Comparison of ENCODE assay signal across 30 cellular contexts in the genomic region with DNA sequence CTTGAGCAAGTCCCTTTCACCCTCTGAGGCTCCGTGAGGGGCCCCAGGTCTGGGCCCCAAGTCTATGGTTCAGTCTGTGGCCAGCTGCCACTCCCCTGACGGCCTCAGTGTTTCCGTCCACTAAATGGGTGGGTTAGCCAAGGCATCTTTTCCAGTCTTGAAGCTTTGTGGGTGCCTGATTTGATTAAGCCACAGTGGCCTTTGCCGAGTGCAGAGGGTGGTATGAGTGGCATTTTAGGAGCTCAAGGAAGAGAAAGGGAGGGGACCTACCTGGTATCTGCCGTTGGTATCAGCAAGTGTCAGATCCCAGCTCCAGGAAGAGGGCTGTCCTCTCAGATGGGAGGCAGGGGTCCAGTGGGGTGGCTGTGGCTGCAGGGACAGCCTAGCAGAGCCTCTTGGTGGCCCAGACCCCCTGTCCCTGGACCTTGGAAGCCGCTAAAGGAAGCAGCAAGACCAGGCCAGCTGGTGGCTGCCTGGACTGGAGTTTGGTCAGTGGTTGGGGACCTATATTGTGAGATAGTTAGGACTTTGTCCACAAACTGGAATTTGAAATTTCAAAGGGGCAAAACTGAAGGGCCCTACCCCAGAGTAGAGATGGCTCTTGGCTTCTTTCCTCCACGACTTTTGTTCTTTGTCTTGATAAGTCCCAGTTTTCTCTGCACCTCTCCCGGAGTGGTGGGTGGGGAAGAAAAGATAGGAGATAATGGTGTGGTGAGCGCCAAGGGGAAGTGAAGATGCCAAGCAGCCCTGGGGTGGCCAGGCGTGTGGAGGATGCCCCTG. TPM values are rescaled to one million over a fixed set of nuclear protein-coding genes. Genes with fewer than 3 reads are reported as not detected.
"Had no signal": no experiment of that assay in that cellular context is flagged by ENCODE, and none has a peak within 500 bp of the region (broad histone marks: within the 10 kb centered on the region; RNA-seq: fewer than 3 reads in every experiment).

No MANE protein-coding gene starts in this region.

- H3K9me3 ChIP-seq: heart right ventricle, spleen, tibial artery had no signal

- H3K27ac ChIP-seq: heart right ventricle, spleen, tibial artery had no signal

- H3K4me1 Mint-ChIP-seq: activated CD4-positive, alpha-beta T cell treated with anti-CD3 and anti-CD28 coated beads, Interleukin-2, amount 10 ng/mL, durations not matched to agents 24 days and 14 days; activated CD8-positive, alpha-beta memory T cell treated with anti-CD3 and anti-CD28 coated beads, Interleukin-2, amount 10 ng/mL, durations not matched to agents 7 days and 5 days; activated naive CD8-positive, alpha-beta T cell treated with anti-CD3 and anti-CD28 coated beads, Interleukin-2, amount 50 U/mL, for 24 hours; naive B cell had no signal

- H3K4me3 ChIP-seq: heart right ventricle, lung, spleen, tibial artery had no signal

- H3K27ac Mint-ChIP-seq: activated CD4-positive, alpha-beta T cell treated with anti-CD3 and anti-CD28 coated beads, Interleukin-2, amount 10 ng/mL, durations not matched to agents 24 days and 14 days; activated CD8-positive, alpha-beta memory T cell treated with anti-CD3 and anti-CD28 coated beads, Interleukin-2, amount 10 ng/mL, durations not matched to agents 7 days and 5 days; activated CD8-positive, alpha-beta T cell treated with anti-CD3 and anti-CD28 coated beads for 36 hours; activated naive CD8-positive, alpha-beta T cell treated with anti-CD3 and anti-CD28 coated beads, Interleukin-2, amount 50 U/mL, for 24 hours; stimulated activated naive CD8-positive, alpha-beta T cell treated with anti-CD3 and anti-CD28 coated beads, Interleukin-15, Interleukin-2, amounts not matched to agents 100 ng/mL and 50 ng/mL, for 24 hours; T-helper 1 cell treated with Interleukin-12 subunit alpha and Interleukin-12 subunit beta and Interleukin-4 antibody, amounts not matched to agents 30 μg/mL and 1 μg/mL, for 36 hours had no signal

- H3K36me3 ChIP-seq: heart right ventricle, spleen, tibial artery had no signal

- H3K9me3 Mint-ChIP-seq: activated CD4-positive, alpha-beta T cell treated with anti-CD3 and anti-CD28 coated beads, Interleukin-2, amount 10 ng/mL, durations not matched to agents 24 days and 14 days; activated CD8-positive, alpha-beta T cell treated with anti-CD3 and anti-CD28 coated beads for 36 hours; activated naive CD8-positive, alpha-beta T cell treated with anti-CD3 and anti-CD28 coated beads, Interleukin-2, amount 50 U/mL, for 24 hours; naive B cell; stimulated activated naive CD8-positive, alpha-beta T cell treated with anti-CD3 and anti-CD28 coated beads, Interleukin-15, Interleukin-2, amounts not matched to agents 100 ng/mL and 50 ng/mL, for 24 hours; T-helper 1 cell treated with Interleukin-12 subunit alpha and Interleukin-12 subunit beta and Interleukin-4 antibody, amounts not matched to agents 30 μg/mL and 1 μg/mL, for 36 hours had no signal

- H3K4me1 ChIP-seq: heart right ventricle, spleen, tibial artery had no signal

- H3K36me3 Mint-ChIP-seq: activated CD8-positive, alpha-beta memory T cell treated with anti-CD3 and anti-CD28 coated beads, Interleukin-2, amount 10 ng/mL, durations not matched to agents 7 days and 5 days; naive B cell had no signal

- ATAC-seq: activated CD8-positive, alpha-beta memory T cell treated with anti-CD3 and anti-CD28 coated beads, Interleukin-2, amount 10 ng/mL, durations not matched to agents 7 days and 5 days; activated CD8-positive, alpha-beta T cell treated with anti-CD3 and anti-CD28 coated beads for 36 hours; activated naive CD8-positive, alpha-beta T cell treated with anti-CD3 and anti-CD28 coated beads, Interleukin-2, amount 50 U/mL, for 24 hours had no signal

- H3K27me3 Mint-ChIP-seq: activated CD8-positive, alpha-beta T cell treated with anti-CD3 and anti-CD28 coated beads for 36 hours; stimulated activated naive CD8-positive, alpha-beta T cell treated with anti-CD3 and anti-CD28 coated beads, Interleukin-15, Interleukin-2, amounts not matched to agents 100 ng/mL and 50 ng/mL, for 24 hours had no signal

- H3K4me3 Mint-ChIP-seq: activated CD4-positive, alpha-beta T cell treated with anti-CD3 and anti-CD28 coated beads, Interleukin-2, amount 10 ng/mL, durations not matched to agents 24 days and 14 days; activated CD8-positive, alpha-beta memory T cell treated with anti-CD3 and anti-CD28 coated beads, Interleukin-2, amount 10 ng/mL, durations not matched to agents 7 days and 5 days; activated CD8-positive, alpha-beta T cell treated with anti-CD3 and anti-CD28 coated beads for 36 hours; activated naive CD8-positive, alpha-beta T cell treated with anti-CD3 and anti-CD28 coated beads, Interleukin-2, amount 50 U/mL, for 24 hours; naive B cell; stimulated activated naive CD8-positive, alpha-beta T cell treated with anti-CD3 and anti-CD28 coated beads, Interleukin-15, Interleukin-2, amounts not matched to agents 100 ng/mL and 50 ng/mL, for 24 hours; T-helper 1 cell treated with Interleukin-12 subunit alpha and Interleukin-12 subunit beta and Interleukin-4 antibody, amounts not matched to agents 30 μg/mL and 1 μg/mL, for 36 hours had no signal

- DNase-seq: activated CD4-positive, alpha-beta T cell treated with anti-CD3 and anti-CD28 coated beads, Interleukin-2, amount 10 ng/mL, durations not matched to agents 24 days and 14 days; activated CD8-positive, alpha-beta memory T cell treated with anti-CD3 and anti-CD28 coated beads, Interleukin-2, amount 10 ng/mL, durations not matched to agents 7 days and 5 days; activated CD8-positive, alpha-beta T cell treated with anti-CD3 and anti-CD28 coated beads for 36 hours; activated effector memory CD4-positive, alpha-beta T cell treated with anti-CD3 and anti-CD28 coated beads, Interleukin-2, amount 50 U/mL, for 16 hours; activated naive CD4-positive, alpha-beta T cell treated with anti-CD3 and anti-CD28 coated beads, Interleukin-2, amount 50 U/mL, for 16 hours; activated naive CD8-positive, alpha-beta T cell treated with anti-CD3 and anti-CD28 coated beads, Interleukin-2, amount 50 U/mL, for 24 hours; activated T-cell treated with anti-CD3 and anti-CD28 coated beads for 4 hours; cerebellar nuclear complex; cortex of kidney; foreskin fibroblast; heart right ventricle; naive B cell; occipital lobe; spleen; substantia nigra; T1000; tibial artery had no signal

- FAIRE-seq: endometrium, keratinocyte had no signal

RNA-seq across cellular contexts. Expression of gene HNF4A, which starts 39.9 kb away (rescaled TPM):
- total RNA-seq: activated CD4-positive, alpha-beta T cell treated with anti-CD3 and anti-CD28 coated beads, Interleukin-2, amount 10 ng/mL, durations not matched to agents 24 days and 14 days; activated CD8-positive, alpha-beta memory T cell treated with anti-CD3 and anti-CD28 coated beads, Interleukin-2, amount 10 ng/mL, durations not matched to agents 7 days and 5 days; activated CD8-positive, alpha-beta T cell treated with anti-CD3 and anti-CD28 coated beads for 36 hours; epithelial cell of proximal tubule; fibroblast of lung; heart right ventricle; occipital lobe; posterior vena cava; spleen; urinary bladder had no signal
- polyA plus RNA-seq: fibroblast of lung, keratinocyte, neural cell had no signal

RNA-seq across cellular contexts. Expression of gene R3HDML, which starts 58.5 kb away (rescaled TPM):
- total RNA-seq: activated CD4-positive, alpha-beta T cell treated with anti-CD3 and anti-CD28 coated beads, Interleukin-2, amount 10 ng/mL, durations not matched to agents 24 days and 14 days; activated CD8-positive, alpha-beta memory T cell treated with anti-CD3 and anti-CD28 coated beads, Interleukin-2, amount 10 ng/mL, durations not matched to agents 7 days and 5 days; activated CD8-positive, alpha-beta T cell treated with anti-CD3 and anti-CD28 coated beads for 36 hours; epithelial cell of proximal tubule; fibroblast of lung; heart right ventricle; lung; mesenteric fat pad; mucosa of gallbladder; occipital lobe; posterior vena cava; renal cortical epithelial cell; spleen; urinary bladder had no signal
- polyA plus RNA-seq: fibroblast of lung, heart right ventricle, keratinocyte, lung, neural cell, spleen, urinary bladder had no signal
